Comparison of ENCODE assay signal across 1 cellular context in the genomic region with DNA sequence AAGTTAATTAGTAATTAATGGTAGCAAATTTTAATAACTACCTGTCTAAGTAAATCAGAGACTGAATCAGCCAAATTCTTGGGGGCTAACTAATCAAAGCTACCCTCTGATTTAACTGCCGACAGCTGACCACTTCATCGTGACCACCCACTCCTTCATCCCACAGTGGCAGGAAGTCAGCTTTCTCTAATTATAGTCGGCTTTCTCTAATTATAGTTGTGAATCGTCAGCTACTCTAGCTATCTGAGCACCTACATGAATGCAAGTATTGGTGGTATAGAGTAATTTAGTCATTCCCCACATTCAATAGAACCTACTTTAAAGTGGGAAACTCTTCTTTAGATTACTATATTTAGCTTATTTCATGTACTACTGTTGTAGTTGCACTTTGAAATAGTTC.
A peak's percentile ranks its signal among the peaks of the same experiment; 100 is the strongest.
TF ChIP-seq lines count a peak whose summit lies in the region.

No MANE protein-coding gene starts in this region.

TF ChIP-seq in GM12878, 131 proteins besides CTCF, POLR2A, EP300 and RAD21 (continued from another document):
- TF ChIP-seq HCFC1 (IDR thresholded peaks at IDR 0.05; ENCODE audit: low read length) (no peak), BCL11A (IDR thresholded peaks at IDR 0.05; ENCODE audit: low read depth, low read length) (0 out of 2 replicates have a peak, but pooled peaks have one; percentile 42), FOXM1 (IDR thresholded peaks at IDR 0.05; ENCODE audit: low read depth, low read length) (no peak), NBN (IDR thresholded peaks at IDR 0.05) (no peak), CREM (IDR thresholded peaks at IDR 0.05; ENCODE audit: low read depth) (0 out of 2 replicates have a peak, but pooled peaks have one; percentile 5), TCF3 (IDR thresholded peaks at IDR 0.05; ENCODE audit: borderline replicate concordance, insufficient read depth, low read depth, low read length) (no peak), RCOR1 (conservative IDR thresholded peaks at IDR 0.05; ENCODE audit: low read depth, low read length) (no peak), EGR1 (IDR thresholded peaks at IDR 0.05; ENCODE audit: borderline replicate concordance in 1 of 2, low read depth in 2 of 2, low read length in 2 of 2) (peak in 1 of 2 experiments; percentile 49; a peak in 1 of 3 replicates)
